In genomic region chr10:72331575-72332422, GRCh38 we compare ENCODE assay signal across 8 cellular contexts. TPM values are rescaled to one million over a fixed set of nuclear protein-coding genes. Genes with fewer than 3 reads are reported as not detected.
A peak's percentile ranks its signal among the peaks of the same experiment; 100 is the strongest.
DNase-seq lines count a peak whose midpoint lies in the region; ATAC-seq, FAIRE-seq and TF ChIP-seq lines count a peak whose summit lies in the region.

No MANE protein-coding gene starts in this region.

- DNase-seq in AG08396 (ENCODE audit: low spot score), result peak; percentile 76
- DNase-seq in GM19239 (ENCODE audit: insufficient read length, low spot score), result peak; percentile 50
- peak; percentile 95 for DNase-seq in KBM-7
- peak; percentile 95 to 99 for DNase-seq in PC-9
- DNase-seq in fibroblast of pulmonary artery (ENCODE audit: low read depth), result peak; percentile 91
- peak; percentile 94 for DNase-seq in stimulated activated naive CD8-positive, alpha-beta T cell treated with anti-CD3 and anti-CD28 coated beads, Interleukin-15, Interleukin-2, amounts not matched to agents 100 U/mL and 50 U/mL, for 24 hours

- peaks cover under 1% of the 10 kb centered on the region for H3K9me3 Mint-ChIP-seq in activated T-helper 17 cell treated with anti-CD3 and anti-CD28 coated beads, Interleukin-2, amount 50 U/mL, for 72 hours
- H3K9me3 Mint-ChIP-seq in nephron, result no peaks in the 10 kb centered on the region

- peaks cover 40% of the 10 kb centered on the region for H3K4me1 Mint-ChIP-seq in activated T-helper 17 cell treated with anti-CD3 and anti-CD28 coated beads, Interleukin-2, amount 50 U/mL, for 72 hours
- H3K4me1 Mint-ChIP-seq in nephron, result peaks cover 75% of the 10 kb centered on the region

- peak overlapping the region; percentile 95 for H3K27ac ChIP-seq in PC-9

- H3K4me3 ChIP-seq in PC-9 (peak overlapping the region; percentile 36; the same call in 1 of the 2 replicates), fibroblast of pulmonary artery (replicated peaks; ENCODE audit: low read depth, low read length) (no peak overlapping the region)

- H3K79me2 ChIP-seq in PC-9 (ENCODE audit: low read depth), result no peaks in the 10 kb centered on the region

- H3K36me3 ChIP-seq in PC-9 (ENCODE audit: low read depth), result 0 out of 2 replicates have a peak, but pooled peaks cover 4% of the 10 kb centered on the region

- TF ChIP-seq CTCF in PC-9 (conservative IDR thresholded peaks at IDR 0.05), result peak; percentile 44
- TF ChIP-seq CTCF in fibroblast of pulmonary artery (IDR thresholded peaks at IDR 0.05; ENCODE audit: low read length, missing control alignments), result no peak
- TF ChIP-seq CTCF in nephron (IDR thresholded peaks at IDR 0.05; ENCODE audit: unreplicated experiment in 3 of 3), result peak; percentile 32 to 45 (median 40)

- H4K20me1 ChIP-seq in PC-9 (ENCODE audit: insufficient read depth), result no peaks in the 10 kb centered on the region

- peak overlapping the region; percentile 88 for H3K4me3 Mint-ChIP-seq in activated T-helper 17 cell treated with anti-CD3 and anti-CD28 coated beads, Interleukin-2, amount 50 U/mL, for 72 hours
- peak overlapping the region; percentile 15 to 33 (median 26) for H3K4me3 Mint-ChIP-seq in nephron

- no peaks in the 10 kb centered on the region for H3K9me3 ChIP-seq in PC-9 (ENCODE audit: insufficient read depth, low read depth)

- in situ Hi-C loops in KBM-7 (cut with MboI; ENCODE audit: low pct_unique_long_range_greater_than_20kb, low sequenced_read_pairs), result loop anchor here (25.0 kb wide), 3 partner anchors 194 to 994 kb away; no protein-coding TSS in a partner anchor

- peaks cover 68% of the 10 kb centered on the region for H3K36me3 Mint-ChIP-seq in activated T-helper 17 cell treated with anti-CD3 and anti-CD28 coated beads, Interleukin-2, amount 50 U/mL, for 72 hours (ENCODE audit: low read depth)
- peaks cover 3% of the 10 kb centered on the region for H3K36me3 Mint-ChIP-seq in nephron (ENCODE audit: low read depth)

- no peaks in the 10 kb centered on the region for H3K27me3 Mint-ChIP-seq in activated T-helper 17 cell treated with anti-CD3 and anti-CD28 coated beads, Interleukin-2, amount 50 U/mL, for 72 hours
- H3K27me3 Mint-ChIP-seq in nephron (ENCODE audit: low read depth), result no peaks in the 10 kb centered on the region

- H3K27me3 ChIP-seq in PC-9 (ENCODE audit: insufficient read depth, low read depth), result no peaks in the 10 kb centered on the region

- H2AFZ ChIP-seq in PC-9, result no peak overlapping the region

- no peaks in the 10 kb centered on the region for H3K9me2 ChIP-seq in PC-9 (ENCODE audit: insufficient read depth)

- H3F3A ChIP-seq in PC-9 (ENCODE audit: insufficient read depth, low read depth), result peaks cover 45% of the 10 kb centered on the region

- POLR2A ChIA-PET in PC-9 (lab: Charles Lee; ENCODE audit: unreplicated experiment), result interaction anchor here (0.5 to 1.2 kb wide), 25 partner anchors 10 to 831 kb away, joined by 3 to 18 read pairs (median 5); partner anchors contain the start of gene PSAP

- BruUV-seq in PC-9 (replicated peaks; lab: Mats Ljungman, UMichigan), result no TSS peak

- peaks cover 64% of the 10 kb centered on the region for H3K4me1 ChIP-seq in PC-9 (replicated peaks; ENCODE audit: insufficient read depth)

- peak overlapping the region; percentile 71 for H3K4me2 ChIP-seq in PC-9

- peak; percentile 73 for ATAC-seq in activated T-helper 17 cell treated with anti-CD3 and anti-CD28 coated beads, Interleukin-2, amount 50 U/mL, for 72 hours (replicated peaks)
- peak; percentile 80 for ATAC-seq in stimulated activated naive CD8-positive, alpha-beta T cell treated with anti-CD3 and anti-CD28 coated beads, Interleukin-15, Interleukin-2, amounts not matched to agents 100 U/mL and 50 U/mL, for 24 hours

- CTCF ChIA-PET in PC-9 (lab: Charles Lee), result interaction anchor here (0.5 to 1.5 kb wide), 13 partner anchors 11 to 376 kb away, joined by 3 to 18 read pairs (median 4); no protein-coding TSS in a partner anchor

- intact Hi-C loops in PC-9 (cut with micrococcal nuclease; ENCODE audit: unreplicated experiment), result loop anchor here (1.0 to 10.0 kb wide), 5 partner anchors 11 to 1017 kb away; partner anchors contain the start of gene SLC29A3

- peak overlapping the region; percentile 96 for H3K27ac Mint-ChIP-seq in activated T-helper 17 cell treated with anti-CD3 and anti-CD28 coated beads, Interleukin-2, amount 50 U/mL, for 72 hours
- peak overlapping the region; percentile 90 to 96 (median 95) for H3K27ac Mint-ChIP-seq in nephron

- FAIRE-seq in GM19239 (lab: Jason Lieb, UNC), result peak; percentile 71

RNA-seq across cellular contexts. Expression of gene DNAJB12, which starts 22.9 kb away (rescaled TPM):
- total RNA-seq in PC-9 (2021), result 37.0 and 46.9 TPM in 2 replicates
- 10 to 100 TPM; 32.0 to 35.9 TPM for total RNA-seq in activated T-helper 17 cell treated with anti-CD3 and anti-CD28 coated beads, Interleukin-2, amount 50 U/mL, for 72 hours

RNA-seq across cellular contexts. Expression of gene DDIT4, which starts 58.1 kb away (rescaled TPM):
- total RNA-seq in PC-9 (2021), result 178 and 212 TPM in 2 replicates
- total RNA-seq in activated T-helper 17 cell treated with anti-CD3 and anti-CD28 coated beads, Interleukin-2, amount 50 U/mL, for 72 hours, result 1,000 to 10,000 TPM in 1 of 2 donors, 100 to 1,000 TPM in 1; 746 to 1,569 TPM
